20 cellular contexts compared by ENCODE assay signal in genomic region chr5:146726020-146726419, GRCh38.
A peak's percentile ranks its signal among the peaks of the same experiment; 100 is the strongest.
DNase-seq lines count a peak whose midpoint lies in the region; ATAC-seq and TF ChIP-seq lines count a peak whose summit lies in the region.
"Had no signal": no experiment of that assay in that cellular context is flagged by ENCODE, and none has a peak within 500 bp of the region (broad histone marks: within the 10 kb centered on the region; RNA-seq: fewer than 3 reads in every experiment).

No MANE protein-coding gene starts in this region.

- H3K9me3 Mint-ChIP-seq in mesothelial cell of epicardium = peaks cover 23% of the 10 kb centered on the region
- peaks cover 6 to 17% (median 11%) of the 10 kb centered on the region in 5 donors for H3K9me3 Mint-ChIP-seq in CD8-positive, alpha-beta memory T cell

- no peak for TF ChIP-seq CTCF in mesothelial cell of epicardium (IDR thresholded peaks at IDR 0.05; ENCODE audit: unreplicated experiment)

- peaks cover 6% of the 10 kb centered on the region for H3K9me3 ChIP-seq in CD8-positive, alpha-beta memory T cell (ENCODE audit: low read length)

- no peak overlapping the region for H3K4me3 Mint-ChIP-seq in mesothelial cell of epicardium
- peak overlapping the region in 1 of 7 donors; percentile 18 for H3K4me3 Mint-ChIP-seq in CD8-positive, alpha-beta memory T cell
- H3K4me3 Mint-ChIP-seq: B cell; CD4-positive, CD25-positive, alpha-beta regulatory T cell; CD8-positive, alpha-beta T cell had no signal

- H3K27me3 Mint-ChIP-seq in mesothelial cell of epicardium (ENCODE audit: low read depth) = no peaks in the 10 kb centered on the region
- no peaks in the 10 kb centered on the region for H3K27me3 Mint-ChIP-seq in CD8-positive, alpha-beta memory T cell
- H3K27me3 Mint-ChIP-seq: B cell; CD4-positive, CD25-positive, alpha-beta regulatory T cell had no signal

- CTCF ChIA-PET in CD8-positive, alpha-beta memory T cell (lab: Charles Lee) = interaction anchor here (0.6 kb wide), 1 partner anchor 183 kb away, joined by 3 read pairs; no protein-coding TSS in a partner anchor

- H3K4me1 Mint-ChIP-seq in mesothelial cell of epicardium = peaks cover 30% of the 10 kb centered on the region
- H3K4me1 Mint-ChIP-seq in CD8-positive, alpha-beta memory T cell = peaks cover 2 to 28% (median 9%) of the 10 kb centered on the region in 3 donors
- H3K4me1 Mint-ChIP-seq: B cell had no signal

- H3K36me3 Mint-ChIP-seq in mesothelial cell of epicardium = peaks cover 20% of the 10 kb centered on the region
- peaks cover 7 to 32% (median 10%) of the 10 kb centered on the region in 3 donors for H3K36me3 Mint-ChIP-seq in CD8-positive, alpha-beta memory T cell

- no peak overlapping the region for H3K4me3 ChIP-seq in CD8-positive, alpha-beta memory T cell (ENCODE audit: low read length)
- H3K4me3 ChIP-seq: BLaER1, GM23248 had no signal

- no peaks in the 10 kb centered on the region for H3K27me3 ChIP-seq in CD8-positive, alpha-beta memory T cell (ENCODE audit: insufficient read depth, low read length, poor library complexity, severe bottlenecking)
- H3K27me3 ChIP-seq: BLaER1 had no signal

- H3K4me1 ChIP-seq in CD8-positive, alpha-beta memory T cell (ENCODE audit: insufficient read depth, low read length) = no peaks in the 10 kb centered on the region
- H3K4me1 ChIP-seq: BLaER1 had no signal

- H3K36me3 ChIP-seq in CD8-positive, alpha-beta memory T cell (ENCODE audit: insufficient read depth, low read length) = no peaks in the 10 kb centered on the region
- H3K36me3 ChIP-seq: BLaER1 had no signal

- H3K27ac ChIP-seq in CD8-positive, alpha-beta memory T cell (ENCODE audit: low read depth, low read length) = no peak overlapping the region
- H3K27ac ChIP-seq: 22Rv1, BLaER1, C4-2B, GM23248 had no signal

- peak overlapping the region; percentile 17 for H3K27ac Mint-ChIP-seq in mesothelial cell of epicardium
- H3K27ac Mint-ChIP-seq in CD8-positive, alpha-beta memory T cell = no peak overlapping the region
- H3K27ac Mint-ChIP-seq: B cell; CD4-positive, CD25-positive, alpha-beta regulatory T cell; CD8-positive, alpha-beta T cell had no signal

- DNase-seq in NCI-H2196 (lab: John Stamatoyannopoulos, UW; ENCODE audit: unreplicated experiment) = peak; percentile 4
- no peak for DNase-seq in NCI-H2196 treated with DMSO at 0.1 percent for 48 hours (lab: John Stamatoyannopoulos, UW; ENCODE audit: unreplicated experiment)
- peak; percentile 8 for DNase-seq in cerebellar cortex (ENCODE audit: low spot score)
- no peak for DNase-seq in mesothelial cell of epicardium (ENCODE audit: low spot score in 2 of 2, unreplicated experiment in 2 of 2)
- DNase-seq in CD8-positive, alpha-beta memory T cell = no peak
- DNase-seq: CD4-positive, CD25-positive, alpha-beta regulatory T cell; CD8-positive, alpha-beta T cell; DMS 273 treated with DMSO at 0.1 percent for 48 hours; DMS79; EL; GF-D8; GM23248; H7 had no signal

- POLR2A ChIA-PET in CD8-positive, alpha-beta memory T cell (lab: Charles Lee) = no interaction called here

- ATAC-seq in GM19351 (IDR thresholded peaks at IDR 0.05; ENCODE audit: unreplicated experiment) (no peak), HG02763 (IDR thresholded peaks at IDR 0.05; ENCODE audit: unreplicated experiment) (no peak)
- ATAC-seq: CD8-positive, alpha-beta T cell; HCT116 had no signal

Comparison
In these comparisons a context has a peak if more than half of its experiments do, and no peak if none do; other contexts are left out.
1. DNase-seq: peak in NCI-H2196 (single experiment) and cerebellar cortex (single experiment); none in NCI-H2196 treated with DMSO at 0.1 percent for 48 hours (single experiment), mesothelial cell of epicardium (0 of 2) and CD8-positive, alpha-beta memory T cell (0 of 5).